ENCODE assay signal across 25 cellular contexts in genomic region chr2:64803776-64804175, GRCh38.
"Had no signal": no experiment of that assay in that cellular context is flagged by ENCODE, and none has a peak within 500 bp of the region (broad histone marks: within the 10 kb centered on the region; RNA-seq: fewer than 3 reads in every experiment).

No MANE protein-coding gene starts in this region.

- H3K79me2 ChIP-seq: hepatocyte had no signal

- H2AFZ ChIP-seq: hepatocyte had no signal

- H3K36me3 ChIP-seq: esophagus muscularis mucosa, gastroesophageal sphincter, heart left ventricle, left lung, lower lobe of right lung had no signal

- H3K9me3 ChIP-seq: esophagus muscularis mucosa, gastroesophageal sphincter, heart left ventricle, left lung, lower lobe of right lung, mucosa of descending colon had no signal

- FAIRE-seq: colon, endothelial cell of umbilical vein, frontal cortex, kidney had no signal

- H3K27ac ChIP-seq: coronary artery, dorsolateral prefrontal cortex, esophagus muscularis mucosa, foreskin keratinocyte, gastroesophageal sphincter, heart left ventricle, hepatocyte, left lung, lower lobe of right lung had no signal

- H3K4me3 ChIP-seq: coronary artery, dorsolateral prefrontal cortex, esophagus muscularis mucosa, gastroesophageal sphincter, heart left ventricle, hepatocyte, left lung, lower lobe of right lung, mucosa of descending colon had no signal

- H3K27me3 ChIP-seq: dorsolateral prefrontal cortex, esophagus muscularis mucosa, foreskin keratinocyte, gastroesophageal sphincter, heart left ventricle, hepatocyte, left lung had no signal

- H3K4me2 ChIP-seq: hepatocyte had no signal

- DNase-seq: dermis blood vessel endothelial cell; dorsolateral prefrontal cortex; effector CD4-positive, alpha-beta T cell; effector memory CD4-positive, alpha-beta T cell; foreskin keratinocyte; heart left ventricle; hypothalamus; immature natural killer cell; islet precursor cell; kidney; kidney glomerular epithelial cell; left cardiac atrium; left lung; left ventricle myocardium superior; lower lobe of right lung; mesenchymal stem cell; mucosa of descending colon; naive B cell had no signal

- H3K4me1 ChIP-seq: esophagus muscularis mucosa, gastroesophageal sphincter, heart left ventricle, left lung, lower lobe of right lung had no signal

- ATAC-seq: foreskin keratinocyte, gastroesophageal sphincter, heart left ventricle, left cardiac atrium, left lung, left ventricle myocardium superior, lower lobe of right lung, mucosa of descending colon had no signal
